ENCODE assay signal across 1 cellular context in the genomic region with DNA sequence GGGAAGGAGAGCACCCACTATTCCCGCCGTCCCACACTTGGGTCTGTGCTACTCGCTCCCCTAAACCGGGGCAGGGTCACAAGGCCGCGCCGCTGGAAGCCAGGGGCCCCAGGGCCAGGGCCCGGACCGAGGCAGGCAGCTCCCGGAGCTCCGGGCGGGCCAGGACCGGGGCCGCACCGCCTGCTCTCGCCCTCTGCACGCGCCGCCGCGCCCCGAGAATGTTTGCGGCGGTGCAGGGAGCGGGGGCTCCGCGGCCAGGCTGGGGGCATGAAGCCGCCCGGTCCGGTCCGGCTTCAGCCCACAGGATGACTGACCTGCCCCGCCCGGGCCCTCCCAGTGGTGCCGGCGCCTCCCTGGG.
TF ChIP-seq lines count a peak whose summit lies in the region.

No MANE protein-coding gene starts in this region.

TF ChIP-seq in IMR-90, 13 proteins besides CTCF, POLR2A, EP300 and RAD21:
- TF ChIP-seq RCOR1 (IDR thresholded peaks at IDR 0.05; ENCODE audit: insufficient replicate concordance, low read length): no peak
- TF ChIP-seq FOS (IDR thresholded peaks at IDR 0.05; ENCODE audit: low read depth, low read length): no peak
- TF ChIP-seq MAZ (IDR thresholded peaks at IDR 0.05; ENCODE audit: borderline replicate concordance, low read depth, low read length): no peak
- no peak for TF ChIP-seq RFX5 (IDR thresholded peaks at IDR 0.05; ENCODE audit: low read depth, low read length)
- TF ChIP-seq MXI1 (IDR thresholded peaks at IDR 0.05; ENCODE audit: borderline replicate concordance, low read depth, low read length): no peak
- no peak for TF ChIP-seq SMC3 (IDR thresholded peaks at IDR 0.05; ENCODE audit: low read depth, low read length)
- TF ChIP-seq, protein P1, sequence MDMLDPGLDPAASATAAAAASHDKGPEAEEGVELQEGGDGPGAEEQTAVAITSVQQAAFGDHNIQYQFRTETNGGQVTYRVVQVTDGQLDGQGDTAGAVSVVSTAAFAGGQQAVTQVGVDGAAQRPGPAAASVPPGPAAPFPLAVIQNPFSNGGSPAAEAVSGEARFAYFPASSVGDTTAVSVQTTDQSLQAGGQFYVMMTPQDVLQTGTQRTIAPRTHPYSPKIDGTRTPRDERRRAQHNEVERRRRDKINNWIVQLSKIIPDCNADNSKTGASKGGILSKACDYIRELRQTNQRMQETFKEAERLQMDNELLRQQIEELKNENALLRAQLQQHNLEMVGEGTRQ (IDR thresholded peaks at IDR 0.05; ENCODE audit: low read depth, low read length): no peak
- no peak for TF ChIP-seq NFE2L2 (IDR thresholded peaks at IDR 0.05; ENCODE audit: low read depth, low read length)
- TF ChIP-seq, protein P2, sequence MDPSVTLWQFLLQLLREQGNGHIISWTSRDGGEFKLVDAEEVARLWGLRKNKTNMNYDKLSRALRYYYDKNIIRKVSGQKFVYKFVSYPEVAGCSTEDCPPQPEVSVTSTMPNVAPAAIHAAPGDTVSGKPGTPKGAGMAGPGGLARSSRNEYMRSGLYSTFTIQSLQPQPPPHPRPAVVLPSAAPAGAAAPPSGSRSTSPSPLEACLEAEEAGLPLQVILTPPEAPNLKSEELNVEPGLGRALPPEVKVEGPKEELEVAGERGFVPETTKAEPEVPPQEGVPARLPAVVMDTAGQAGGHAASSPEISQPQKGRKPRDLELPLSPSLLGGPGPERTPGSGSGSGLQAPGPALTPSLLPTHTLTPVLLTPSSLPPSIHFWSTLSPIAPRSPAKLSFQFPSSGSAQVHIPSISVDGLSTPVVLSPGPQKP (IDR thresholded peaks at IDR 0.05; ENCODE audit: borderline replicate concordance, low read depth, low read length): no peak
- TF ChIP-seq CHD1 (IDR thresholded peaks at IDR 0.05; ENCODE audit: low read depth, low read length): no peak
- TF ChIP-seq MAFK (IDR thresholded peaks at IDR 0.05; ENCODE audit: low read depth, low read length): no peak
- TF ChIP-seq BHLHE40 (IDR thresholded peaks at IDR 0.05; ENCODE audit: low read depth, low read length): no peak
- no peak for TF ChIP-seq CEBPB (IDR thresholded peaks at IDR 0.05; ENCODE audit: low read depth, low read length)
